ENCODE assay signal across 8 cellular contexts in genomic region chr1:211579434-211580302, GRCh38. TPM values are rescaled to one million over a fixed set of nuclear protein-coding genes. Genes with fewer than 3 reads are reported as not detected.
A peak's percentile ranks its signal among the peaks of the same experiment; 100 is the strongest.
DNase-seq lines count a peak whose midpoint lies in the region; ATAC-seq and TF ChIP-seq lines count a peak whose summit lies in the region.

No MANE protein-coding gene starts in this region.

- intact Hi-C loops in prostate gland (cut with DNase I), result loop anchor here (5.0 kb wide), 1 partner anchor 38 kb away; no protein-coding TSS in a partner anchor

- H3K36me3 Mint-ChIP-seq in activated CD4-positive, alpha-beta memory T cell treated with anti-CD3 and anti-CD28 coated beads, Interleukin-2, amount 10 ng/mL, durations not matched to agents 7 days and 5 days (ENCODE audit: low read depth), result peaks cover 10% of the 10 kb centered on the region

- peak overlapping the region; percentile 71 to 99 (median 81) for H3K9ac ChIP-seq in BLaER1 treated with 17β-estradiol and CSF1 and Interleukin-3, amounts not matched to agents 10 nM and 100 nM

- no peak for TF ChIP-seq POLR2A in prostate gland (IDR thresholded peaks at IDR 0.05)

- DNase-seq in NCI-H146 (lab: John Stamatoyannopoulos, UW), result peak; percentile 84
- no peak for DNase-seq in activated CD4-positive, alpha-beta memory T cell treated with anti-CD3 and anti-CD28 coated beads, Interleukin-2, amount 10 ng/mL, durations not matched to agents 7 days and 5 days
- peak; percentile 61 for DNase-seq in glomerular visceral epithelial cell (ENCODE audit: extremely low spot score)
- peak; percentile 75 for DNase-seq in prostate gland (ENCODE audit: low spot score)
- DNase-seq in iPS-NIHi11 (ENCODE audit: low spot score), result no peak

- H3K27me3 Mint-ChIP-seq in activated CD4-positive, alpha-beta memory T cell treated with anti-CD3 and anti-CD28 coated beads, Interleukin-2, amount 10 ng/mL, durations not matched to agents 7 days and 5 days, result peaks cover 5% of the 10 kb centered on the region

- ATAC-seq in GM18520 (IDR thresholded peaks at IDR 0.05; ENCODE audit: unreplicated experiment) (peak; percentile 15), HG02938 (IDR thresholded peaks at IDR 0.05; ENCODE audit: unreplicated experiment) (peak; percentile 34)

- TF ChIP-seq CTCF in prostate gland (IDR thresholded peaks at IDR 0.05), result no peak

- H3K4me1 Mint-ChIP-seq in activated CD4-positive, alpha-beta memory T cell treated with anti-CD3 and anti-CD28 coated beads, Interleukin-2, amount 10 ng/mL, durations not matched to agents 7 days and 5 days, result peaks cover 57% of the 10 kb centered on the region

- no peaks in the 10 kb centered on the region for H3K9me3 ChIP-seq in BLaER1 treated with 17β-estradiol and CSF1 and Interleukin-3, amounts not matched to agents 10 nM and 100 nM (replicated peaks in 1 of 11)
- H3K9me3 ChIP-seq in prostate gland, result no peaks in the 10 kb centered on the region

- H3K4me3 ChIP-seq in BLaER1 treated with 17β-estradiol and CSF1 and Interleukin-3, amounts not matched to agents 10 nM and 100 nM, result peak overlapping the region; percentile 87 to 99 (median 94)
- peak overlapping the region; percentile 91 to 92 for H3K4me3 ChIP-seq in prostate gland

- CTCF ChIA-PET in activated CD4-positive, alpha-beta memory T cell treated with anti-CD3 and anti-CD28 coated beads, Interleukin-2, amount 10 ng/mL, durations not matched to agents 7 days and 5 days (lab: Charles Lee), result interaction anchor here (0.6 to 3.0 kb wide), 14 partner anchors 9 to 456 kb away, joined by 3 to 17 read pairs (median 4); partner anchors contain the start of genes DTL, INTS7 and KCNH1

- H3K27me3 ChIP-seq in BLaER1 treated with 17β-estradiol and CSF1 and Interleukin-3, amounts not matched to agents 10 nM and 100 nM, result no peaks in the 10 kb centered on the region
- H3K27me3 ChIP-seq in prostate gland (replicated peaks; ENCODE audit: insufficient read depth), result no peaks in the 10 kb centered on the region

- peak overlapping the region; percentile 73 for H3K4me3 Mint-ChIP-seq in activated CD4-positive, alpha-beta memory T cell treated with anti-CD3 and anti-CD28 coated beads, Interleukin-2, amount 10 ng/mL, durations not matched to agents 7 days and 5 days

- peaks cover 11 to 34% (median 17%) of the 10 kb centered on the region in 11 experiments; a peak in 20 of 22 replicates for H3K36me3 ChIP-seq in BLaER1 treated with 17β-estradiol and CSF1 and Interleukin-3, amounts not matched to agents 10 nM and 100 nM
- H3K36me3 ChIP-seq in prostate gland, result no peaks in the 10 kb centered on the region

- H3K27ac ChIP-seq in BLaER1 treated with 17β-estradiol and CSF1 and Interleukin-3, amounts not matched to agents 10 nM and 100 nM, result peak overlapping the region; percentile 56 to 97 (median 78)
- peak overlapping the region; percentile 65 to 74 for H3K27ac ChIP-seq in prostate gland

- peaks cover 36 to 68% (median 61%) of the 10 kb centered on the region in 10 experiments for H3K4me1 ChIP-seq in BLaER1 treated with 17β-estradiol and CSF1 and Interleukin-3, amounts not matched to agents 10 nM and 100 nM
- H3K4me1 ChIP-seq in prostate gland (replicated peaks), result no peaks in the 10 kb centered on the region

- no peak overlapping the region for H3K27ac Mint-ChIP-seq in activated CD4-positive, alpha-beta memory T cell treated with anti-CD3 and anti-CD28 coated beads, Interleukin-2, amount 10 ng/mL, durations not matched to agents 7 days and 5 days

- no peaks in the 10 kb centered on the region for H3K9me3 Mint-ChIP-seq in activated CD4-positive, alpha-beta memory T cell treated with anti-CD3 and anti-CD28 coated beads, Interleukin-2, amount 10 ng/mL, durations not matched to agents 7 days and 5 days

- H3K4me2 ChIP-seq in BLaER1 treated with 17β-estradiol and CSF1 and Interleukin-3, amounts not matched to agents 10 nM and 100 nM, result peak overlapping the region; percentile 84 to 96 (median 93)

- 4% methylated on average over 42 of the region's 47 CpGs for WGBS in prostate gland

- H4K20me1 ChIP-seq in BLaER1 treated with 17β-estradiol and CSF1 and Interleukin-3, amounts not matched to agents 10 nM and 100 nM, result peaks cover 36 to 43% (median 42%) of the 10 kb centered on the region in 11 experiments

- POLR2A ChIA-PET in activated CD4-positive, alpha-beta memory T cell treated with anti-CD3 and anti-CD28 coated beads, Interleukin-2, amount 10 ng/mL, durations not matched to agents 7 days and 5 days (lab: Charles Lee), result interaction anchor here (0.7 to 2.1 kb wide), 12 partner anchors 27 to 456 kb away, joined by 3 to 8 read pairs (median 3); partner anchors contain the start of genes DTL, INTS7 and NEK2

RNA-seq across cellular contexts. Expression of gene SLC30A1, which starts 0.7 kb away (rescaled TPM):
- 1 to 10 TPM; 8.0 to 8.2 TPM for total RNA-seq in activated CD4-positive, alpha-beta memory T cell treated with anti-CD3 and anti-CD28 coated beads, Interleukin-2, amount 10 ng/mL, durations not matched to agents 7 days and 5 days
- total RNA-seq in prostate gland, result 10 to 100 TPM; 12.5 to 22.0 TPM

Comparison
In these comparisons a context has a peak if more than half of its experiments do, and no peak if none do; other contexts are left out.
1. DNase-seq: peak in NCI-H146 (single experiment), glomerular visceral epithelial cell (single experiment) and prostate gland (single experiment); none in activated CD4-positive, alpha-beta memory T cell treated with anti-CD3 and anti-CD28 coated beads, Interleukin-2, amount 10 ng/mL, durations not matched to agents 7 days and 5 days (single experiment) and iPS-NIHi11 (single experiment).